12 cellular contexts compared by ENCODE assay signal in genomic region chr7:104845541-104845940, GRCh38.
"Had no signal": no experiment of that assay in that cellular context is flagged by ENCODE, and none has a peak within 500 bp of the region (broad histone marks: within the 10 kb centered on the region; RNA-seq: fewer than 3 reads in every experiment).

No MANE protein-coding gene starts in this region.

- H3K27ac ChIP-seq: lower lobe of right lung, parathyroid adenoma, suprapubic skin, WERI-Rb-1 had no signal

- H3K9me3 ChIP-seq: lower lobe of right lung, suprapubic skin had no signal

- DNase-seq: activated CD4-positive, alpha-beta T cell treated with anti-CD3 and anti-CD28 coated beads, Interleukin-2, amount 50 U/mL, for 48 hours; activated naive CD4-positive, alpha-beta T cell treated with Interleukin-2 at 50 U/mL for 16 hours; activated naive CD8-positive, alpha-beta T cell treated with anti-CD3 and anti-CD28 coated beads, Interleukin-2, amount 50 U/mL, for 24 hours; left cardiac atrium; lower lobe of right lung; stimulated activated CD4-positive, alpha-beta T cell treated with anti-CD3 and anti-CD28 coated beads, Interleukin-4, amount 100 ng/mL, for 4 hours; stimulated activated CD8-positive, alpha-beta memory T cell treated with anti-CD3 and anti-CD28 coated beads, Interleukin-4, amount 100 ng/mL, for 48 hours; stimulated activated naive CD4-positive, alpha-beta T cell treated with Interleukin-2 at 50 U/mL for 16 hours; T-helper 17 cell; WERI-Rb-1 had no signal

- H3K79me2 ChIP-seq: parathyroid adenoma had no signal

- H2AFZ ChIP-seq: parathyroid adenoma had no signal

- H3K27me3 ChIP-seq: suprapubic skin had no signal

- H3K36me3 ChIP-seq: lower lobe of right lung, suprapubic skin, WERI-Rb-1 had no signal

- H3K4me3 ChIP-seq: lower lobe of right lung, suprapubic skin had no signal

- H3K4me1 ChIP-seq: lower lobe of right lung, parathyroid adenoma, suprapubic skin had no signal
